Comparison of ENCODE assay signal across 21 cellular contexts in the genomic region with DNA sequence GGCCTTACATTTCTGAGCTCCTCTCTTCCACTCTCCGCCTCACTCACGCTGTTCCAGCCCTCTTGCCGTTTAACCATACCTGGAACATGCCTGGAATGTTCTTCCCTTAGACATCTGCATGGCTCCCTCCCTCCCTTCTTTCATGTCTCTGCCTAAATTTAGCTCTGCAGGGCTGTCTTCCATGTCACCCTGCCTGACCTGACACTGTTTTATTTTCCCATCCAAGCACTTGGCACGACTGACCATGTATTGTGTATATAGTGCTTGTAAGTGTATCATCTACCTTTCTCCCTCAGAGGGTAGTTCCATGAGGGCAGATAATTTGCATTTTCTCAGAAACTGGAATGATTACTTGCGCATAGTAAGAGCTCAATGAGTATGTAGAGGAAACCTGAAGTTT.
"Had no signal": no experiment of that assay in that cellular context is flagged by ENCODE, and none has a peak within 500 bp of the region (broad histone marks: within the 10 kb centered on the region; RNA-seq: fewer than 3 reads in every experiment).

No MANE protein-coding gene starts in this region.

- ATAC-seq: activated CD8-positive, alpha-beta memory T cell treated with anti-CD3 and anti-CD28 coated beads, Interleukin-2, amount 10 ng/mL, durations not matched to agents 7 days and 5 days; activated CD8-positive, alpha-beta T cell treated with anti-CD3 and anti-CD28 coated beads for 36 hours; mucosa of descending colon; stimulated activated naive B cell treated with anti-CD40 and anti-IgM and Interleukin-4, amounts not matched to agents 10 μg/mL and 1 μg/mL and 100 μg/mL, for 72 hours; T-helper 17 cell had no signal

- H3K4me2 ChIP-seq: hepatocyte had no signal

- H3K4me3 ChIP-seq: hepatocyte, mucosa of descending colon, testis had no signal

- H3K27me3 ChIP-seq: hepatocyte, testis had no signal

- H2AFZ ChIP-seq: hepatocyte had no signal

- H3K27ac ChIP-seq: epithelial cell of prostate, hepatocyte, testis had no signal

- H3K4me1 ChIP-seq: testis had no signal

- H3K9me3 ChIP-seq: mucosa of descending colon, testis had no signal

- DNase-seq: activated CD4-positive, alpha-beta T cell treated with anti-CD3 and anti-CD28 coated beads, Interleukin-2, amount 10 ng/mL, durations not matched to agents 7 days and 5 days; activated CD8-positive, alpha-beta memory T cell treated with anti-CD3 and anti-CD28 coated beads, Interleukin-2, amount 10 ng/mL, durations not matched to agents 7 days and 5 days; activated CD8-positive, alpha-beta T cell treated with anti-CD3 and anti-CD28 coated beads for 36 hours; activated effector memory CD4-positive, alpha-beta T cell treated with anti-CD3 and anti-CD28 coated beads, Interleukin-2, amount 50 U/mL, for 16 hours; activated naive CD4-positive, alpha-beta T cell treated with anti-CD3 and anti-CD28 coated beads, Interleukin-2, amount 10 ng/mL, durations not matched to agents 7 days and 5 days; activated T-cell treated with anti-CD3 and anti-CD28 coated beads for 4 hours; amygdala; cortex of kidney; immature natural killer cell; mesendoderm; mucosa of descending colon; occipital lobe; posterior cingulate gyrus; stimulated activated CD4-positive, alpha-beta T cell treated with anti-CD3 and anti-CD28 coated beads, Interleukin-2, amount 100 ng/mL, for 48 hours; stimulated activated CD8-positive, alpha-beta memory T cell treated with anti-CD3 and anti-CD28 coated beads, Interleukin-4, amount 100 ng/mL, for 48 hours; stimulated activated naive B cell treated with anti-CD40 and anti-IgM and Interleukin-4, amounts not matched to agents 10 μg/mL and 1 μg/mL and 100 μg/mL, for 72 hours; SW 1271; T-helper 17 cell; testis had no signal
